Comparison of ENCODE assay signal across 8 cellular contexts in the genomic region with DNA sequence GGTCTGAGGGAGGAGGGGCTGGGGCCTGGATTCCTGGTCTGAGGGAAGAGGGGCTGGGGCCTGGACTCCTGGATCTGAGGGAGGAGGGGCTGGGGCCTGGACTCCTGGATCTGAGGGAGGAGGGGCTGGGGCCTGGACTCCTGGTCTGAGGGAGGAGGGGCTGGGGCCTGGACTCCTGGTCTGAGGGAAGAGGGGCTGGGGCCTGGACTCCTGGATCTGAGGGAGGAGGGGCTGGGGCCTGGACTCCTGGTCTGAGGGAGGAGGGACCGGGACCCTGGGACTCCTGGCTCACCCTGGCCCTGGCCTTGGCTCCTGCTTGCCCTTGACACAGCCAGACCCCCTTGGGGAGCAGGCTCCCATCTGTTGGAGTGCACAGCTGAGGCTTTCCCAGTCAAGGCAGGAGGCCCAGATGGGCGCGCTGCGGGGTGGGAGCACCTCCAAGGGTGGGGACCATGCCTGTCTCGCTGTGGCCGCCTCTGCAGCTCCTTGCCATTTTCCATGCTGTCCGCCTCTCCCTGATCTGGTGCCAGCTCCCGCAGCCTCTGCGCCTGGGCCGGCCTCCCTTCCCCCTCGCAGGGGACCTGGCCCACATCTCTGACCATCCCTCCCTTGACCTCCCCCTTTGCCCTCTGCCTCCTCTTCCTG. TPM values are rescaled to one million over a fixed set of nuclear protein-coding genes. Genes with fewer than 3 reads are reported as not detected.
A peak's percentile ranks its signal among the peaks of the same experiment; 100 is the strongest.
DNase-seq lines count a peak whose midpoint lies in the region; ATAC-seq, FAIRE-seq and TF ChIP-seq lines count a peak whose summit lies in the region.
"Not testable (repeated sequence)": the region's sequence is repeated elsewhere in the genome, so short reads cannot be mapped to it uniquely, and the experiment has no call there.
"Had no signal": no experiment of that assay in that cellular context is flagged by ENCODE, and none has a peak within 500 bp of the region (broad histone marks: within the 10 kb centered on the region; RNA-seq: fewer than 3 reads in every experiment).

No MANE protein-coding gene starts in this region.

- not testable (repeated sequence) for H2BK15ac ChIP-seq in H1 (ENCODE audit: low read length)

- H3K4me3 ChIP-seq in BLaER1 treated with 17β-estradiol and CSF1 and Interleukin-3, amounts not matched to agents 10 nM and 100 nM = peak overlapping the region in 1 of 10 experiments; percentile 14; a peak in 1 of 20 replicates
- H3K4me3 ChIP-seq in OCI-LY7 (ENCODE audit: low read depth, low read length, poor library complexity, severe bottlenecking); K562; H1 (ENCODE audit: extremely low read depth in 1 of 4, insufficient read depth in 2 of 4, low read depth in 3 of 4, low read length in 4 of 4): not testable (repeated sequence)
- H3K4me3 ChIP-seq in right atrium auricular region = peak overlapping the region in 1 of 2 donors; percentile 66

- H3K14ac ChIP-seq in H1 (ENCODE audit: insufficient read length) = not testable (repeated sequence)

- not testable (repeated sequence) for FAIRE-seq in K562 (lab: Jason Lieb, UNC); H1 (lab: Jason Lieb, UNC)

- not testable (repeated sequence) for H3K27ac Mint-ChIP-seq in neural crest cell (ENCODE audit: unreplicated experiment)

- POLR2A ChIA-PET in OCI-LY7 (lab: Charles Lee); K562 (lab: Yijun Ruan, JAX): not testable (repeated sequence)
- POLR2A ChIA-PET in H1 (lab: Charles Lee; ENCODE audit: partially characterized antibody) = interaction anchor here (0.6 to 1.1 kb wide), 3 partner anchors 12 to 84 kb away, joined by 3 read pairs; a partner anchor contains a TSS

- intact Hi-C loops in OCI-LY7 (cut with micrococcal nuclease; ENCODE audit: unreplicated experiment); K562 (cut with micrococcal nuclease): not testable (repeated sequence)

- H2BK120ac ChIP-seq in H1 (replicated peaks; ENCODE audit: low read depth, low read length) = not testable (repeated sequence)

- H3K18ac ChIP-seq in H1 (ENCODE audit: extremely low read depth, low read length) = not testable (repeated sequence)

- 22% methylated on average over 6 of the region's 11 CpGs for WGBS in K562 (ENCODE audit: insufficient coverage, low coverage, missing lambda C conversion rate)
- WGBS in H1 (ENCODE audit: extremely low coverage in 1 of 2, insufficient coverage in 1 of 2, insufficient read length in 1 of 2, insufficient replicate concordance in 2 of 2, low coverage in 1 of 2, low lambda C conversion rate in 2 of 2, missing lambda C conversion rate in 1 of 2), 2 experiments = 95% methylated on average over 10 of the region's 11 CpGs; no CpG with 5 or more reads in 1 of the 2 experiments

- H3K4me2 ChIP-seq in BLaER1 treated with 17β-estradiol and CSF1 and Interleukin-3, amounts not matched to agents 10 nM and 100 nM = peak overlapping the region in 8 of 11 experiments; percentile 23 to 69 (median 58); a peak in 14 of 22 replicates
- H3K4me2 ChIP-seq in OCI-LY7 (ENCODE audit: low read length) = peak overlapping the region; percentile 99
- H3K4me2 ChIP-seq in K562 (ENCODE audit: insufficient read depth, low read length) = not testable (repeated sequence)
- peak overlapping the region in 1 of 2 experiments; percentile 88; a peak in 1 of 4 replicates for H3K4me2 ChIP-seq in H1 (ENCODE audit: insufficient read depth in 1 of 2, low read depth in 2 of 2, low read length in 2 of 2)

- not testable (repeated sequence) for H2AFZ ChIP-seq in OCI-LY7 (ENCODE audit: low read length); K562 (ENCODE audit: low read depth, low read length); H1 (ENCODE audit: low read length)

- not testable (repeated sequence) for TF ChIP-seq RAD21 in K562 (CRISPR knock-in tag; conservative IDR thresholded peaks at IDR 0.05 in 1 of 2, IDR thresholded peaks at IDR 0.05 in 1 of 2); H1 (IDR thresholded peaks at IDR 0.05 in 1 of 2, conservative IDR thresholded peaks at IDR 0.05 in 1 of 2; ENCODE audit: low read depth in 2 of 2, low read length in 2 of 2)

- H3K4me3 Mint-ChIP-seq in neural crest cell = peak overlapping the region; percentile 23

- CTCF ChIA-PET in OCI-LY7 (lab: Charles Lee; ENCODE audit: unreplicated experiment); K562 (lab: Yijun Ruan, JAX; ENCODE audit: low intra/inter-chr PET ratio): not testable (repeated sequence)
- CTCF ChIA-PET in H1 (lab: Charles Lee; ENCODE audit: partially characterized antibody) = interaction anchor here (0.8 kb wide), 2 partner anchors 36 to 431 kb away, joined by 3 to 4 read pairs; no protein-coding TSS in a partner anchor

- peak overlapping the region; percentile 55; the same call in 1 of the 2 replicates for H2BK12ac ChIP-seq in H1 (ENCODE audit: low read depth, low read length)

- H3K36me3 ChIP-seq in BLaER1 treated with 17β-estradiol and CSF1 and Interleukin-3, amounts not matched to agents 10 nM and 100 nM = peaks cover 0 to 31% (median 28%) of the 10 kb centered on the region in 11 experiments; a peak in 16 of 22 replicates
- H3K36me3 ChIP-seq in OCI-LY7 (ENCODE audit: insufficient read depth, low read length) (peaks cover 18% of the 10 kb centered on the region; the same call in 1 of the 2 replicates), right atrium auricular region (peaks cover 13% of the 10 kb centered on the region)
- H3K36me3 ChIP-seq in K562 (ENCODE audit: control insufficient read depth, insufficient read depth, low read length); H1 (ENCODE audit: control insufficient read depth in 2 of 4, insufficient read depth in 4 of 4, low read length in 3 of 4): not testable (repeated sequence)

- not testable (repeated sequence) for TF ChIP-seq CTCF in OCI-LY7 (conservative IDR thresholded peaks at IDR 0.05; ENCODE audit: low read length); K562 (IDR thresholded peaks at IDR 0.05 in 2 of 3, conservative IDR thresholded peaks at IDR 0.05 in 1 of 3; ENCODE audit: insufficient read depth in 2 of 3, low read depth in 1 of 3, low read length in 3 of 3); H1 (IDR thresholded peaks at IDR 0.05; ENCODE audit: control extremely low read depth in 1 of 3, insufficient read depth in 1 of 3, low read depth in 1 of 3, low read length in 3 of 3); right atrium auricular region (IDR thresholded peaks at IDR 0.05); neural crest cell (conservative IDR thresholded peaks at IDR 0.05)

- H3K36me3 Mint-ChIP-seq in neural crest cell (ENCODE audit: low read depth) = not testable (repeated sequence)

- H3K23me2 ChIP-seq in H1 (ENCODE audit: low read depth, low read length) = peaks cover 13% of the 10 kb centered on the region; the same call in 1 of the 2 replicates

- TF ChIP-seq POLR2A in K562 (conservative IDR thresholded peaks at IDR 0.05); H1 (IDR thresholded peaks at IDR 0.05; ENCODE audit: control extremely low read depth in 1 of 2, low read depth in 2 of 2, low read length in 2 of 2): not testable (repeated sequence)

- H3K4me1 ChIP-seq in BLaER1 treated with 17β-estradiol and CSF1 and Interleukin-3, amounts not matched to agents 10 nM and 100 nM = peaks cover 7 to 41% (median 39%) of the 10 kb centered on the region in 10 experiments
- H3K4me1 ChIP-seq in OCI-LY7 (ENCODE audit: insufficient read depth, low read length, poor library complexity, severe bottlenecking) (peaks cover 23% of the 10 kb centered on the region), K562 (replicated peaks in 1 of 2; ENCODE audit: control insufficient read depth in 2 of 2, insufficient read depth in 2 of 2, low read length in 2 of 2) (peaks cover 0 to 27% of the 10 kb centered on the region in 2 experiments; a peak in 2 of 5 replicates), right atrium auricular region (peaks cover 0 to 30% of the 10 kb centered on the region in 2 donors)
- not testable (repeated sequence) for H3K4me1 ChIP-seq in H1 (replicated peaks in 1 of 4; ENCODE audit: control insufficient read depth in 3 of 4, insufficient read depth in 4 of 4, low read length in 3 of 4)

- not testable (repeated sequence) for H3K4ac ChIP-seq in H1 (replicated peaks; ENCODE audit: insufficient read length, low read depth, low read length)

- not testable (repeated sequence) for H3K9me2 ChIP-seq in OCI-LY7 (ENCODE audit: insufficient read depth, low read length)

- not testable (repeated sequence) for H2BK20ac ChIP-seq in H1 (ENCODE audit: low read length)

- TF ChIP-seq EP300 in K562 (IDR thresholded peaks at IDR 0.05; ENCODE audit: low read length); H1 (IDR thresholded peaks at IDR 0.05; ENCODE audit: borderline replicate concordance in 1 of 2, low read depth in 2 of 2, low read length in 2 of 2): not testable (repeated sequence)

- H3K56ac ChIP-seq in H1 (replicated peaks; ENCODE audit: insufficient read length, low read depth, low read length) = not testable (repeated sequence)

- H3K27me3 ChIP-seq in BLaER1 treated with 17β-estradiol and CSF1 and Interleukin-3, amounts not matched to agents 10 nM and 100 nM; right atrium auricular region: not testable (repeated sequence)
- H3K27me3 ChIP-seq in K562 (ENCODE audit: control insufficient read depth in 2 of 2, insufficient read depth in 2 of 2, low read length in 2 of 2) = peaks cover 19 to 63% of the 10 kb centered on the region in 2 experiments
- peaks cover 5 to 34% (median 32%) of the 10 kb centered on the region in 4 experiments for H3K27me3 ChIP-seq in H1 (replicated peaks in 1 of 4; ENCODE audit: control insufficient read depth in 3 of 4, extremely low read depth in 1 of 4, insufficient read depth in 3 of 4, low read length in 3 of 4)

- ATAC-seq in K562 = not testable (repeated sequence)

- H3K23ac ChIP-seq in H1 (ENCODE audit: insufficient read length) = not testable (repeated sequence)

- not testable (repeated sequence) for H3K79me2 ChIP-seq in OCI-LY7 (ENCODE audit: insufficient read depth, low read depth, low read length); K562 (ENCODE audit: control insufficient read depth, insufficient read depth, low read length); H1 (ENCODE audit: control insufficient read depth in 1 of 2, insufficient read depth in 2 of 2, low read length in 2 of 2)

- not testable (repeated sequence) for H2BK5ac ChIP-seq in H1 (ENCODE audit: low read depth, low read length)

- H3K27me3 Mint-ChIP-seq in neural crest cell (ENCODE audit: low read depth) = peaks cover 39% of the 10 kb centered on the region

- H4K20me1 ChIP-seq in BLaER1 treated with 17β-estradiol and CSF1 and Interleukin-3, amounts not matched to agents 10 nM and 100 nM = peaks cover 0 to 47% (median 12%) of the 10 kb centered on the region in 11 experiments; a peak in 13 of 22 replicates
- H4K20me1 ChIP-seq in OCI-LY7 (ENCODE audit: insufficient read depth, low read length); K562 (replicated peaks; ENCODE audit: control insufficient read depth, insufficient read depth, low read length): not testable (repeated sequence)
- peaks cover 6 to 23% of the 10 kb centered on the region in 2 experiments for H4K20me1 ChIP-seq in H1 (replicated peaks in 1 of 2; ENCODE audit: control insufficient read depth in 1 of 2, insufficient read depth in 2 of 2, low read length in 2 of 2)

- H3K9me1 ChIP-seq in K562 (ENCODE audit: control insufficient read depth, insufficient read depth, low read length) = not testable (repeated sequence)

- in situ Hi-C loops in G401 (cut with HindIII; ENCODE audit: low sequenced_read_pairs); K562 (cut with MboI): not testable (repeated sequence)

- not testable (repeated sequence) for H4K8ac ChIP-seq in H1 (ENCODE audit: extremely low read depth, insufficient read depth, low read length)

- H2AK5ac ChIP-seq in H1 (ENCODE audit: low read depth, low read length) = not testable (repeated sequence)

- H3K9ac ChIP-seq in BLaER1 treated with 17β-estradiol and CSF1 and Interleukin-3, amounts not matched to agents 10 nM and 100 nM = peak overlapping the region in 4 of 11 experiments; percentile 23 to 60 (median 38); a peak in 4 of 22 replicates
- not testable (repeated sequence) for H3K9ac ChIP-seq in K562 (ENCODE audit: insufficient read depth in 1 of 2, low read depth in 2 of 2, low read length in 2 of 2); H1 (replicated peaks in 1 of 4; ENCODE audit: extremely low read depth in 1 of 4, low read depth in 3 of 4, low read length in 3 of 4)

- peak; percentile 64 for DNase-seq in G401 (ENCODE audit: low spot score)
- not testable (repeated sequence) for DNase-seq in OCI-LY7 (ENCODE audit: low spot score); K562 (ENCODE audit: extremely low read depth in 1 of 4, low spot score in 3 of 4); H1 (ENCODE audit: low read depth in 1 of 2, low spot score in 2 of 2); right atrium auricular region (ENCODE audit: low spot score); neural crest cell (ENCODE audit: low read depth, low spot score)

- peak overlapping the region in 1 of 11 experiments; percentile 7; a peak in 2 of 22 replicates for H3K27ac ChIP-seq in BLaER1 treated with 17β-estradiol and CSF1 and Interleukin-3, amounts not matched to agents 10 nM and 100 nM
- not testable (repeated sequence) for H3K27ac ChIP-seq in OCI-LY7 (ENCODE audit: low read depth, low read length, poor library complexity, severe bottlenecking); K562 (ENCODE audit: extremely low read depth, low read depth, low read length); H1 (ENCODE audit: low read depth, low read length)
- H3K27ac ChIP-seq in right atrium auricular region = peak overlapping the region; percentile 88 to 96

- not testable (repeated sequence) for H4K91ac ChIP-seq in H1 (replicated peaks; ENCODE audit: insufficient read length, low read length)

- not testable (repeated sequence) for H3K9me3 ChIP-seq in BLaER1 treated with 17β-estradiol and CSF1 and Interleukin-3, amounts not matched to agents 10 nM and 100 nM (replicated peaks in 1 of 11); OCI-LY7 (ENCODE audit: low read length); K562 (replicated peaks; ENCODE audit: control insufficient read depth, insufficient read depth, low read depth, low read length); H1 (ENCODE audit: insufficient read depth in 2 of 2, low read depth in 1 of 2, low read length in 1 of 2); right atrium auricular region

- not testable (repeated sequence) for H3K9me3 Mint-ChIP-seq in neural crest cell

- H3K4me1 Mint-ChIP-seq in neural crest cell = peaks cover 31% of the 10 kb centered on the region

- H4K5ac ChIP-seq in H1 (ENCODE audit: insufficient read length, low read depth, low read length) = not testable (repeated sequence)

- not testable (repeated sequence) for H3K79me1 ChIP-seq in H1 (ENCODE audit: low read depth, low read length)

- BruUV-seq in OCI-LY7 (replicated peaks; lab: Mats Ljungman, UMichigan); K562 (replicated peaks; lab: Mats Ljungman, UMichigan): not testable (repeated sequence)

RNA-seq across cellular contexts. Expression of a gene that starts 2.0 kb away (rescaled TPM):
- 1.2 and 2.7 TPM in 2 replicates for total RNA-seq in G401 (2014; rRNA removed; shearing (Covaris generic))
- total RNA-seq in OCI-LY7 (2014; rRNA removed; shearing (Covaris generic)) = 3.1 and 9.3 TPM in 2 replicates
- total RNA-seq in OCI-LY7 (2022) = 33.0 and 33.3 TPM in 2 replicates
- 0.35 and 2.3 TPM in 2 replicates for total RNA-seq in K562 (2011; cell fraction: chromatin; rRNA removed; ENCODE audit: low replicate concordance)
- 0.50 and 0.53 TPM in 2 replicates for total RNA-seq in K562 (2011; cell fraction: nucleolus; rRNA removed)
- 0.37 TPM in 1 of 2 replicates, not detected in the other for total RNA-seq in K562 (2011; cell fraction: nucleoplasm; rRNA removed)
- 0.27 TPM in 1 of 2 replicates, not detected in the other for total RNA-seq in K562 (2014; rRNA removed)
- total RNA-seq in K562 (2014; rRNA removed; fragmentation: Illumina TruSeq; extraction: Trizol) = 0.03 and 0.04 TPM in 2 replicates
- total RNA-seq in K562 (2015; rRNA removed; fragmentation: Illumina TruSeq; extraction: Trizol) = 0.15 TPM in 1 of 2 replicates, not detected in the other
- total RNA-seq in K562 (2021) = 0.56 and 1.0 TPM in 2 replicates
- polyA plus RNA-seq in K562 (2011; rRNA removed) = 0.01 and 0.03 TPM in 2 replicates
- polyA plus RNA-seq in K562 (2011; cell fraction: cytosol; rRNA removed) = 0.03 TPM in 1 of 2 replicates, not detected in the other
- polyA plus RNA-seq in K562 (2011; cell fraction: nucleus; rRNA removed) = 0.13 TPM in 1 of 2 replicates, not detected in the other
- 0.62 and 1.7 TPM in 2 replicates for polyA plus RNA-seq in K562 (2012)
- 0.30 and 0.60 TPM in 2 replicates for polyA plus RNA-seq in K562 (2014; fragmentation: Illumina TruSeq; extraction: Trizol)
- polyA plus RNA-seq in K562 (2014; fragmentation: Nextera tagmentation; extraction: Ambion mirVana) = not detected
- polyA plus RNA-seq in K562 (2014; rRNA removed) = 0.07 and 0.11 TPM in 2 replicates
- polyA minus RNA-seq in K562 (2011; rRNA and poly(A)+ RNA removed) = 0.06 and 0.11 TPM in 2 replicates
- polyA minus RNA-seq in K562 (2011; cell fraction: cytosol; rRNA and poly(A)+ RNA removed) = 0.19 TPM in 1 of 2 replicates, not detected in the other
- 0.40 TPM in 1 of 2 replicates, not detected in the other for polyA minus RNA-seq in K562 (2011; cell fraction: nucleus; rRNA and poly(A)+ RNA removed)
- 35.8 and 41.2 TPM in 2 replicates for total RNA-seq in H1 (2021; fragmentation: NEBNext Ultra II Directional; extraction: Animal tissue kit (Norgen Biotek cat#: 25700))
- 11.1 and 19.2 TPM in 2 replicates for polyA plus RNA-seq in H1 (2011; rRNA removed)
- 5.9 TPM for polyA plus RNA-seq in H1 (2011; cell fraction: cytosol; rRNA removed)
- 20.8 TPM for polyA plus RNA-seq in H1 (2011; cell fraction: nucleus; rRNA removed)
- 30.8 to 45.2 TPM (median 38.2 TPM) in 4 replicates for polyA plus RNA-seq in H1 (2012, experiment 1 of 2)
- polyA plus RNA-seq in H1 (2012, experiment 2 of 2) = 33.0 TPM
- polyA plus RNA-seq in H1 (2013, experiment 1 of 2) = 44.9 TPM
- 43.1 TPM for polyA plus RNA-seq in H1 (2013, experiment 2 of 2)
- polyA minus RNA-seq in H1 (2011; rRNA and poly(A)+ RNA removed) = 24.6 and 27.9 TPM in 2 replicates
- polyA minus RNA-seq in H1 (2011; cell fraction: cytosol; rRNA and poly(A)+ RNA removed) = 20.7 TPM
- 10.7 TPM for polyA minus RNA-seq in H1 (2011; cell fraction: nucleus; rRNA and poly(A)+ RNA removed)
- 100 to 1,000 TPM in 1 of 2 donors, 10 to 100 TPM in 1; 81.4 to 223 TPM for total RNA-seq in right atrium auricular region
- 22.9 and 23.2 TPM in 2 replicates for total RNA-seq in neural crest cell
- total RNA-seq: MCF 10A had no signal

RNA-seq across cellular contexts. Expression of a gene that starts 32.9 kb away (rescaled TPM):
- total RNA-seq in G401 (2014; rRNA removed; shearing (Covaris generic)) = 198 and 315 TPM in 2 replicates
- 161 and 171 TPM in 2 replicates for total RNA-seq in OCI-LY7 (2014; rRNA removed; shearing (Covaris generic))
- total RNA-seq in OCI-LY7 (2022) = 167 and 191 TPM in 2 replicates
- 19.9 and 51.2 TPM in 2 replicates for total RNA-seq in K562 (2011; cell fraction: chromatin; rRNA removed; ENCODE audit: low replicate concordance)
- total RNA-seq in K562 (2011; cell fraction: nucleolus; rRNA removed) = 69.7 and 71.9 TPM in 2 replicates
- 51.7 and 54.7 TPM in 2 replicates for total RNA-seq in K562 (2011; cell fraction: nucleoplasm; rRNA removed)
- 24.5 and 32.7 TPM in 2 replicates for total RNA-seq in K562 (2014; rRNA removed)
- 2.5 and 4.6 TPM in 2 replicates for total RNA-seq in K562 (2014; rRNA removed; fragmentation: Illumina TruSeq; extraction: Trizol)
- 7.1 and 7.2 TPM in 2 replicates for total RNA-seq in K562 (2015; rRNA removed; fragmentation: Illumina TruSeq; extraction: Trizol)
- 23.2 and 24.0 TPM in 2 replicates for total RNA-seq in K562 (2021)
- 17.7 and 36.3 TPM in 2 replicates for polyA plus RNA-seq in K562 (2011; rRNA removed)
- polyA plus RNA-seq in K562 (2011; cell fraction: cytosol; rRNA removed) = 84.6 and 116 TPM in 2 replicates
- 38.9 and 57.8 TPM in 2 replicates for polyA plus RNA-seq in K562 (2011; cell fraction: nucleus; rRNA removed)
- 22.9 and 60.5 TPM in 2 replicates for polyA plus RNA-seq in K562 (2012)
- 2.4 and 7.8 TPM in 2 replicates for polyA plus RNA-seq in K562 (2014; fragmentation: Illumina TruSeq; extraction: Trizol)
- 1 to 10 TPM; 5.2 to 9.3 TPM for polyA plus RNA-seq in K562 (2014; fragmentation: Nextera tagmentation; extraction: Ambion mirVana)
- polyA plus RNA-seq in K562 (2014; rRNA removed) = 28.1 and 44.0 TPM in 2 replicates
- polyA minus RNA-seq in K562 (2011; rRNA and poly(A)+ RNA removed) = 8.2 and 10.6 TPM in 2 replicates
- 7.3 and 10.4 TPM in 2 replicates for polyA minus RNA-seq in K562 (2011; cell fraction: cytosol; rRNA and poly(A)+ RNA removed)
- 12.3 and 23.0 TPM in 2 replicates for polyA minus RNA-seq in K562 (2011; cell fraction: nucleus; rRNA and poly(A)+ RNA removed)
- 123 and 124 TPM in 2 replicates for total RNA-seq in H1 (2021; fragmentation: NEBNext Ultra II Directional; extraction: Animal tissue kit (Norgen Biotek cat#: 25700))
- polyA plus RNA-seq in H1 (2011; rRNA removed) = 439 and 585 TPM in 2 replicates
- 282 TPM for polyA plus RNA-seq in H1 (2011; cell fraction: cytosol; rRNA removed)
- polyA plus RNA-seq in H1 (2011; cell fraction: nucleus; rRNA removed) = 227 TPM
- 99.4 to 181 TPM (median 175 TPM) in 4 replicates for polyA plus RNA-seq in H1 (2012, experiment 1 of 2)
- polyA plus RNA-seq in H1 (2012, experiment 2 of 2) = 315 TPM
- 173 TPM for polyA plus RNA-seq in H1 (2013, experiment 1 of 2)
- 186 TPM for polyA plus RNA-seq in H1 (2013, experiment 2 of 2)
- polyA minus RNA-seq in H1 (2011; rRNA and poly(A)+ RNA removed) = 46.7 and 56.4 TPM in 2 replicates
- polyA minus RNA-seq in H1 (2011; cell fraction: cytosol; rRNA and poly(A)+ RNA removed) = 53.9 TPM
- 41.0 TPM for polyA minus RNA-seq in H1 (2011; cell fraction: nucleus; rRNA and poly(A)+ RNA removed)
- total RNA-seq in right atrium auricular region = 100 to 1,000 TPM; 123 to 167 TPM
- 83.8 and 93.4 TPM in 2 replicates for total RNA-seq in neural crest cell
